Comparison of ENCODE assay signal across 1 cellular context in the genomic region with DNA sequence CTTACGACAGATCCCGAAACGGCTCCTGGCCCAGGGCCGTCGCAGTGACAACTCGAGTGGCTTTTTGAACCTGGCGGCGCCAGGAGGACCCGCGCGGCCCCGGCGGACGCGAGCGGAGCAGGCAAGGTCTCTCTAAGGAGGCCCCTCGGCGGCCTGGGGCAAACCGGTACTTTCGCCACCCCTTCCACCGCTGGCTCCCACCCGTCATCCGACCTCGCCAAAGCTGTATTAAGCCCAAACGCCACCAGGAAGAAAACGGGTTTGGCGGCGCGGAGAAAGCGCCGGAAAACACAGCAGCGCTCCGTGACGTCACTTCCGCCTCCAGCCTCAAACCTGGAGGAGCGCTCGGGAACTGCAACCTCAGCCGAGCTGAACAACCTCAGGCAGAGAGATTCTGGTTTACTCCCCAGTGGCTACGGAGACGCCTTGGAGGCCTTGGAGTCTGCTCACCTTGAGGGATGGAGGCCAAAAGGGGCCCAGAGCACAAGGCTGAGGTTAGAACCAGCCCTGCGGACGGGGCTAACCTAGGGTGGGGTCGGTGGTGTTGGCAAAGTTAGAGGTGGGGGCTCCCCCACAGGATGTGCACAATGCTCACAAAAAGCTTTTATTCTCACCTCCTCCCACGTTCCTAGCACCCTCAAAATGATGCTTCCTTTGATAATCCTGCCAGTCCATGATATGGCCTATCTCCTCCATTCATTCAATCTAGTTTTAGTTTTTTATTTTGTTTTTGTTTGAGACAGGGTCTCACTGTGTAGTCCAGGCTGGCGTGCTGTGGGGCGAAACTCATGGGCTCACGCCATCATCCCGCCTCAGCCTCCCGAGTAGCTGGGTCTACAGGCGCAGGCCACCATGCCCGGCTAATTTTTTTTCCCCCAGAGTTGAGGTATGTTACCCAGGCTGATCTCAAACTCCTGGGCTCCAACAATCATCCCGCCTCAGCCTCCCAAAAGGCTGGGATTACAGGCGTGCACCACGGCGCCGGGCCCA.
TF ChIP-seq lines count a peak whose summit lies in the region.

A gene (minus strand): TSS at position 295 of the 990 bp plus-strand sequence. CDS start 15,484 bp downstream, outside the sequence.

TF ChIP-seq in HepG2, 621 proteins besides CTCF, POLR2A, EP300 and RAD21 (continued from another document and continues in another):
- TF ChIP-seq, protein P1, sequence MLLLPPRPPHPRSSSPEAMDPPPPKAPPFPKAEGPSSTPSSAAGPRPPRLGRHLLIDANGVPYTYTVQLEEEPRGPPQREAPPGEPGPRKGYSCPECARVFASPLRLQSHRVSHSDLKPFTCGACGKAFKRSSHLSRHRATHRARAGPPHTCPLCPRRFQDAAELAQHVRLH (CRISPR knock-in tag; IDR thresholded peaks at IDR 0.05; ENCODE audit: borderline replicate concordance, low read depth), result peak; percentile 58; the same call in 1 of the 2 replicates
- TF ChIP-seq HHEX (CRISPR knock-in tag; IDR thresholded peaks at IDR 0.05), result no peak
- TF ChIP-seq NFKBIZ (CRISPR knock-in tag; IDR thresholded peaks at IDR 0.05), result 0 out of 2 replicates have a peak, but pooled peaks have one; percentile 69
- TF ChIP-seq GATAD2A (CRISPR knock-in tag; IDR thresholded peaks at IDR 0.05), result 0 out of 2 replicates have a peak, but pooled peaks have one; percentile 21
- TF ChIP-seq, protein P2, sequence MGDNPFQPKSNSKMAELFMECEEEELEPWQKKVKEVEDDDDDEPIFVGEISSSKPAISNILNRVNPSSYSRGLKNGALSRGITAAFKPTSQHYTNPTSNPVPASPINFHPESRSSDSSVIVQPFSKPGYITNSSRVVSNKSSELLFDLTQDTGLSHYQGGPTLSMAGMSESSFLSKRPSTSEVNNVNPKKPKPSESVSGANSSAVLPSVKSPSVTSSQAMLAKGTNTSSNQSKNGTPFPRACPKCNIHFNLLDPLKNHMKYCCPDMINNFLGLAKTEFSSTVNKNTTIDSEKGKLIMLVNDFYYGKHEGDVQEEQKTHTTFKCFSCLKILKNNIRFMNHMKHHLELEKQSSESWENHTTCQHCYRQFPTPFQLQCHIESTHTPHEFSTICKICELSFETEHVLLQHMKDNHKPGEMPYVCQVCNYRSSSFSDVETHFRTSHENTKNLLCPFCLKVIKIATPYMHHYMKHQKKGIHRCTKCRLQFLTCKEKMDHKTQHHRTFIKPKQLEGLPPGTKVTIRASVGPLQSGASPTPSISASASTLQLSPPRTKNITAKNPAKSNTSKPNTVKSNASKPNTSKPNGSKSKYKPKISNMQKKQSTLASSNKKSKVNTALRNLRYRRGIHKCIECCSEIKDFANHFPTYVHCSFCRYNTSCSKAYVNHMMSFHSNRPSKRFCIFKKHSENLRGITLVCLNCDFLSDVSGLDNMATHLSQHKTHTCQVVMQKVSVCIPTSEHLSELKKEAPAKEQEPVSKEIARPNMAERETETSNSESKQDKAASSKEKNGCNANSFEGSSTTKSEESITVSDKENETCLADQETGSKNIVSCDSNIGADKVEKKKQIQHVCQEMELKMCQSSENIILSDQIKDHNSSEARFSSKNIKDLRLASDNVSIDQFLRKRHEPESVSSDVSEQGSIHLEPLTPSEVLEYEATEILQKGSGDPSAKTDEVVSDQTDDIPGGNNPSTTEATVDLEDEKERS (CRISPR knock-in tag; IDR thresholded peaks at IDR 0.05), result 0 out of 2 replicates have a peak, but pooled peaks have one; percentile 47
- peak; percentile 41; the same call in 1 of the 2 replicates for TF ChIP-seq ZNF674 (CRISPR knock-in tag; IDR thresholded peaks at IDR 0.05; ENCODE audit: low read depth)
- TF ChIP-seq PHF20 (CRISPR knock-in tag; IDR thresholded peaks at IDR 0.05), result peak; percentile 90
- TF ChIP-seq HMG20B (CRISPR knock-in tag; conservative IDR thresholded peaks at IDR 0.05), result no peak
- TF ChIP-seq ZNF468 (CRISPR knock-in tag; IDR thresholded peaks at IDR 0.05), result no peak
- TF ChIP-seq, protein P3, sequence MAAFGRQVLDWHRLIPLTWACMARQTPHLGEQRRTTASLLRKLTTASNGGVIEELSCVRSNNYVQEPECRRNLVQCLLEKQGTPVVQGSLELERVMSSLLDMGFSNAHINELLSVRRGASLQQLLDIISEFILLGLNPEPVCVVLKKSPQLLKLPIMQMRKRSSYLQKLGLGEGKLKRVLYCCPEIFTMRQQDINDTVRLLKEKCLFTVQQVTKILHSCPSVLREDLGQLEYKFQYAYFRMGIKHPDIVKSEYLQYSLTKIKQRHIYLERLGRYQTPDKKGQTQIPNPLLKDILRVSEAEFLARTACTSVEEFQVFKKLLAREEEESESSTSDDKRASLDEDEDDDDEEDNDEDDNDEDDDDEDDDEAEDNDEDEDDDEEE (CRISPR knock-in tag; IDR thresholded peaks at IDR 0.05), result peak; percentile 68; the same call in 1 of the 2 replicates
- TF ChIP-seq, protein P4, sequence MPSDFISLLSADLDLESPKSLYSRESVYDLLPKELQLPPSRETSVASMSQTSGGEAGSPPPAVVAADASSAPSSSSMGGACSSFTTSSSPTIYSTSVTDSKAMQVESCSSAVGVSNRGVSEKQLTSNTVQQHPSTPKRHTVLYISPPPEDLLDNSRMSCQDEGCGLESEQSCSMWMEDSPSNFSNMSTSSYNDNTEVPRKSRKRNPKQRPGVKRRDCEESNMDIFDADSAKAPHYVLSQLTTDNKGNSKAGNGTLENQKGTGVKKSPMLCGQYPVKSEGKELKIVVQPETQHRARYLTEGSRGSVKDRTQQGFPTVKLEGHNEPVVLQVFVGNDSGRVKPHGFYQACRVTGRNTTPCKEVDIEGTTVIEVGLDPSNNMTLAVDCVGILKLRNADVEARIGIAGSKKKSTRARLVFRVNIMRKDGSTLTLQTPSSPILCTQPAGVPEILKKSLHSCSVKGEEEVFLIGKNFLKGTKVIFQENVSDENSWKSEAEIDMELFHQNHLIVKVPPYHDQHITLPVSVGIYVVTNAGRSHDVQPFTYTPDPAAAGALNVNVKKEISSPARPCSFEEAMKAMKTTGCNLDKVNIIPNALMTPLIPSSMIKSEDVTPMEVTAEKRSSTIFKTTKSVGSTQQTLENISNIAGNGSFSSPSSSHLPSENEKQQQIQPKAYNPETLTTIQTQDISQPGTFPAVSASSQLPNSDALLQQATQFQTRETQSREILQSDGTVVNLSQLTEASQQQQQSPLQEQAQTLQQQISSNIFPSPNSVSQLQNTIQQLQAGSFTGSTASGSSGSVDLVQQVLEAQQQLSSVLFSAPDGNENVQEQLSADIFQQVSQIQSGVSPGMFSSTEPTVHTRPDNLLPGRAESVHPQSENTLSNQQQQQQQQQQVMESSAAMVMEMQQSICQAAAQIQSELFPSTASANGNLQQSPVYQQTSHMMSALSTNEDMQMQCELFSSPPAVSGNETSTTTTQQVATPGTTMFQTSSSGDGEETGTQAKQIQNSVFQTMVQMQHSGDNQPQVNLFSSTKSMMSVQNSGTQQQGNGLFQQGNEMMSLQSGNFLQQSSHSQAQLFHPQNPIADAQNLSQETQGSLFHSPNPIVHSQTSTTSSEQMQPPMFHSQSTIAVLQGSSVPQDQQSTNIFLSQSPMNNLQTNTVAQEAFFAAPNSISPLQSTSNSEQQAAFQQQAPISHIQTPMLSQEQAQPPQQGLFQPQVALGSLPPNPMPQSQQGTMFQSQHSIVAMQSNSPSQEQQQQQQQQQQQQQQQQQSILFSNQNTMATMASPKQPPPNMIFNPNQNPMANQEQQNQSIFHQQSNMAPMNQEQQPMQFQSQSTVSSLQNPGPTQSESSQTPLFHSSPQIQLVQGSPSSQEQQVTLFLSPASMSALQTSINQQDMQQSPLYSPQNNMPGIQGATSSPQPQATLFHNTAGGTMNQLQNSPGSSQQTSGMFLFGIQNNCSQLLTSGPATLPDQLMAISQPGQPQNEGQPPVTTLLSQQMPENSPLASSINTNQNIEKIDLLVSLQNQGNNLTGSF (CRISPR knock-in tag; IDR thresholded peaks at IDR 0.05), result 0 out of 2 replicates have a peak, but pooled peaks have one; percentile 67
- peak; percentile 82 for TF ChIP-seq ZKSCAN5 (CRISPR knock-in tag; IDR thresholded peaks at IDR 0.05)
- no peak for TF ChIP-seq ZNF101 (CRISPR knock-in tag; IDR thresholded peaks at IDR 0.05; ENCODE audit: borderline replicate concordance, low read depth)
- TF ChIP-seq, protein P5, sequence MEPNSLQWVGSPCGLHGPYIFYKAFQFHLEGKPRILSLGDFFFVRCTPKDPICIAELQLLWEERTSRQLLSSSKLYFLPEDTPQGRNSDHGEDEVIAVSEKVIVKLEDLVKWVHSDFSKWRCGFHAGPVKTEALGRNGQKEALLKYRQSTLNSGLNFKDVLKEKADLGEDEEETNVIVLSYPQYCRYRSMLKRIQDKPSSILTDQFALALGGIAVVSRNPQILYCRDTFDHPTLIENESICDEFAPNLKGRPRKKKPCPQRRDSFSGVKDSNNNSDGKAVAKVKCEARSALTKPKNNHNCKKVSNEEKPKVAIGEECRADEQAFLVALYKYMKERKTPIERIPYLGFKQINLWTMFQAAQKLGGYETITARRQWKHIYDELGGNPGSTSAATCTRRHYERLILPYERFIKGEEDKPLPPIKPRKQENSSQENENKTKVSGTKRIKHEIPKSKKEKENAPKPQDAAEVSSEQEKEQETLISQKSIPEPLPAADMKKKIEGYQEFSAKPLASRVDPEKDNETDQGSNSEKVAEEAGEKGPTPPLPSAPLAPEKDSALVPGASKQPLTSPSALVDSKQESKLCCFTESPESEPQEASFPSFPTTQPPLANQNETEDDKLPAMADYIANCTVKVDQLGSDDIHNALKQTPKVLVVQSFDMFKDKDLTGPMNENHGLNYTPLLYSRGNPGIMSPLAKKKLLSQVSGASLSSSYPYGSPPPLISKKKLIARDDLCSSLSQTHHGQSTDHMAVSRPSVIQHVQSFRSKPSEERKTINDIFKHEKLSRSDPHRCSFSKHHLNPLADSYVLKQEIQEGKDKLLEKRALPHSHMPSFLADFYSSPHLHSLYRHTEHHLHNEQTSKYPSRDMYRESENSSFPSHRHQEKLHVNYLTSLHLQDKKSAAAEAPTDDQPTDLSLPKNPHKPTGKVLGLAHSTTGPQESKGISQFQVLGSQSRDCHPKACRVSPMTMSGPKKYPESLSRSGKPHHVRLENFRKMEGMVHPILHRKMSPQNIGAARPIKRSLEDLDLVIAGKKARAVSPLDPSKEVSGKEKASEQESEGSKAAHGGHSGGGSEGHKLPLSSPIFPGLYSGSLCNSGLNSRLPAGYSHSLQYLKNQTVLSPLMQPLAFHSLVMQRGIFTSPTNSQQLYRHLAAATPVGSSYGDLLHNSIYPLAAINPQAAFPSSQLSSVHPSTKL (CRISPR knock-in tag; IDR thresholded peaks at IDR 0.05), result 0 out of 2 replicates have a peak, but pooled peaks have one; percentile 12
- no peak for TF ChIP-seq ZEB1 (IDR thresholded peaks at IDR 0.05; ENCODE audit: insufficient replicate concordance, low read depth)
- no peak for TF ChIP-seq ZFP82 (CRISPR knock-in tag; IDR thresholded peaks at IDR 0.05; ENCODE audit: borderline replicate concordance)
- TF ChIP-seq, protein P6, sequence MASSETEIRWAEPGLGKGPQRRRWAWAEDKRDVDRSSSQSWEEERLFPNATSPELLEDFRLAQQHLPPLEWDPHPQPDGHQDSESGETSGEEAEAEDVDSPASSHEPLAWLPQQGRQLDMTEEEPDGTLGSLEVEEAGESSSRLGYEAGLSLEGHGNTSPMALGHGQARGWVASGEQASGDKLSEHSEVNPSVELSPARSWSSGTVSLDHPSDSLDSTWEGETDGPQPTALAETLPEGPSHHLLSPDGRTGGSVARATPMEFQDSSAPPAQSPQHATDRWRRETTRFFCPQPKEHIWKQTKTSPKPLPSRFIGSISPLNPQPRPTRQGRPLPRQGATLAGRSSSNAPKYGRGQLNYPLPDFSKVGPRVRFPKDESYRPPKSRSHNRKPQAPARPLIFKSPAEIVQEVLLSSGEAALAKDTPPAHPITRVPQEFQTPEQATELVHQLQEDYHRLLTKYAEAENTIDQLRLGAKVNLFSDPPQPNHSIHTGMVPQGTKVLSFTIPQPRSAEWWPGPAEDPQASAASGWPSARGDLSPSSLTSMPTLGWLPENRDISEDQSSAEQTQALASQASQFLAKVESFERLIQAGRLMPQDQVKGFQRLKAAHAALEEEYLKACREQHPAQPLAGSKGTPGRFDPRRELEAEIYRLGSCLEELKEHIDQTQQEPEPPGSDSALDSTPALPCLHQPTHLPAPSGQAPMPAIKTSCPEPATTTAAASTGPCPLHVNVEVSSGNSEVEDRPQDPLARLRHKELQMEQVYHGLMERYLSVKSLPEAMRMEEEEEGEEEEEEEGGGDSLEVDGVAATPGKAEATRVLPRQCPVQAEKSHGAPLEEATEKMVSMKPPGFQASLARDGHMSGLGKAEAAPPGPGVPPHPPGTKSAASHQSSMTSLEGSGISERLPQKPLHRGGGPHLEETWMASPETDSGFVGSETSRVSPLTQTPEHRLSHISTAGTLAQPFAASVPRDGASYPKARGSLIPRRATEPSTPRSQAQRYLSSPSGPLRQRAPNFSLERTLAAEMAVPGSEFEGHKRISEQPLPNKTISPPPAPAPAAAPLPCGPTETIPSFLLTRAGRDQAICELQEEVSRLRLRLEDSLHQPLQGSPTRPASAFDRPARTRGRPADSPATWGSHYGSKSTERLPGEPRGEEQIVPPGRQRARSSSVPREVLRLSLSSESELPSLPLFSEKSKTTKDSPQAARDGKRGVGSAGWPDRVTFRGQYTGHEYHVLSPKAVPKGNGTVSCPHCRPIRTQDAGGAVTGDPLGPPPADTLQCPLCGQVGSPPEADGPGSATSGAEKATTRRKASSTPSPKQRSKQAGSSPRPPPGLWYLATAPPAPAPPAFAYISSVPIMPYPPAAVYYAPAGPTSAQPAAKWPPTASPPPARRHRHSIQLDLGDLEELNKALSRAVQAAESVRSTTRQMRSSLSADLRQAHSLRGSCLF (CRISPR knock-in tag; IDR thresholded peaks at IDR 0.05; ENCODE audit: borderline replicate concordance), result no peak
